ENCODE assay signal across 11 cellular contexts in genomic region chr5:67983251-67983941, GRCh38.
A peak's percentile ranks its signal among the peaks of the same experiment; 100 is the strongest.
DNase-seq lines count a peak whose midpoint lies in the region; ATAC-seq, FAIRE-seq and TF ChIP-seq lines count a peak whose summit lies in the region.
"Had no signal": no experiment of that assay in that cellular context is flagged by ENCODE, and none has a peak within 500 bp of the region (broad histone marks: within the 10 kb centered on the region; RNA-seq: fewer than 3 reads in every experiment).

No MANE protein-coding gene starts in this region.

- H3K4me1 Mint-ChIP-seq in activated B cell treated with CpG ODN at 0.5 μM for 24 hours, result peaks cover 7% of the 10 kb centered on the region
- H3K4me1 Mint-ChIP-seq in T-helper 2 cell treated with Interferon-gamma antibody and Interleukin-4, amounts not matched to agents 5 μg/mL and 100 μg/mL, for 36 hours (ENCODE audit: low read depth), result no peaks in the 10 kb centered on the region

- H3K36me3 ChIP-seq in hepatocyte (replicated peaks; ENCODE audit: insufficient read depth, low read depth), result no peaks in the 10 kb centered on the region
- H3K36me3 ChIP-seq: adrenal gland had no signal

- no peaks in the 10 kb centered on the region for H3K9me2 ChIP-seq in hepatocyte (replicated peaks; ENCODE audit: insufficient read depth)

- no peak overlapping the region for H2AFZ ChIP-seq in hepatocyte

- ATAC-seq in HG02884 (IDR thresholded peaks at IDR 0.05; ENCODE audit: unreplicated experiment), result peak; percentile 85
- peak; percentile 40 for ATAC-seq in activated B cell treated with CpG ODN at 0.5 μM for 24 hours (ENCODE audit: low read depth)
- ATAC-seq: CD8-positive, alpha-beta T cell had no signal

- H3K79me2 ChIP-seq in hepatocyte, result no peaks in the 10 kb centered on the region

- H3K4me3 Mint-ChIP-seq in activated B cell treated with CpG ODN at 0.5 μM for 24 hours, result no peak overlapping the region
- no peak overlapping the region for H3K4me3 Mint-ChIP-seq in T-helper 2 cell treated with Interferon-gamma antibody and Interleukin-4, amounts not matched to agents 5 μg/mL and 100 μg/mL, for 36 hours
- H3K4me3 Mint-ChIP-seq: CD8-positive, alpha-beta T cell had no signal

- WGBS in hepatocyte (ENCODE audit: low lambda C conversion rate, missing lambda C conversion rate), result 83% methylated on average over 4 of the region's 4 CpGs

- H3K4me1 ChIP-seq in hepatocyte (ENCODE audit: insufficient read depth), result peaks cover 17% of the 10 kb centered on the region
- H3K4me1 ChIP-seq: adrenal gland had no signal

- no peak overlapping the region for H3K4me3 ChIP-seq in AG04449 (ENCODE audit: low read depth, low read length)
- H3K4me3 ChIP-seq in hepatocyte, result no peak overlapping the region
- H3K4me3 ChIP-seq: adrenal gland had no signal

- no peak overlapping the region for H3K27ac Mint-ChIP-seq in activated B cell treated with CpG ODN at 0.5 μM for 24 hours
- no peak overlapping the region for H3K27ac Mint-ChIP-seq in T-helper 2 cell treated with Interferon-gamma antibody and Interleukin-4, amounts not matched to agents 5 μg/mL and 100 μg/mL, for 36 hours
- H3K27ac Mint-ChIP-seq: CD8-positive, alpha-beta T cell had no signal

- FAIRE-seq in HTR-8/SVneo (lab: Jason Lieb, UNC), result no peak

- POLR2A ChIA-PET in AG04449 (lab: Yijun Ruan, JAX) (no interaction called here), activated B cell treated with CpG ODN at 0.5 μM for 24 hours (lab: Charles Lee) (no interaction called here)

- no peaks in the 10 kb centered on the region for H3K9me3 Mint-ChIP-seq in activated B cell treated with CpG ODN at 0.5 μM for 24 hours
- H3K9me3 Mint-ChIP-seq in T-helper 2 cell treated with Interferon-gamma antibody and Interleukin-4, amounts not matched to agents 5 μg/mL and 100 μg/mL, for 36 hours, result no peaks in the 10 kb centered on the region
- H3K9me3 Mint-ChIP-seq: CD8-positive, alpha-beta T cell had no signal

- DNase-seq in AG04449 (ENCODE audit: low read depth, low spot score) (peak; percentile 59), activated B cell treated with CpG ODN at 0.5 μM for 24 hours (no peak), hepatocyte (ENCODE audit: low spot score) (peak; percentile 60), HTR-8/SVneo (ENCODE audit: insufficient read length, low spot score) (no peak)
- DNase-seq in stimulated activated CD4-positive, alpha-beta T cell treated with anti-CD3 and anti-CD28 coated beads, Interleukin-4, amount 100 ng/mL, for 1 hour, result no peak
- no peak for DNase-seq in T-helper 2 cell treated with Interferon-gamma antibody and Interleukin-4, amounts not matched to agents 5 μg/mL and 100 μg/mL, for 36 hours (ENCODE audit: low spot score)
- DNase-seq in activated CD8-positive, alpha-beta memory T cell treated with anti-CD3 and anti-CD28 coated beads, Interleukin-2, amount 50 U/mL, for 4 hours, result no peak
- DNase-seq: adrenal gland; CD8-positive, alpha-beta T cell; NCI-H1417 had no signal

- H4K20me1 ChIP-seq in hepatocyte (ENCODE audit: insufficient read depth, poor library complexity, severe bottlenecking), result no peaks in the 10 kb centered on the region

- intact Hi-C loops in activated B cell treated with CpG ODN at 0.5 μM for 24 hours (cut with micrococcal nuclease), result no loop called here

- no peak overlapping the region for H3K4me2 ChIP-seq in hepatocyte

- TF ChIP-seq CTCF in AG04449 (IDR thresholded peaks at IDR 0.05; ENCODE audit: insufficient read depth, low read length, missing control alignments) (no peak), activated B cell treated with CpG ODN at 0.5 μM for 24 hours (IDR thresholded peaks at IDR 0.05) (no peak), hepatocyte (IDR thresholded peaks at IDR 0.05; ENCODE audit: poor library complexity) (no peak)

- no peaks in the 10 kb centered on the region for H3K36me3 Mint-ChIP-seq in activated B cell treated with CpG ODN at 0.5 μM for 24 hours (ENCODE audit: low read depth)
- no peaks in the 10 kb centered on the region for H3K36me3 Mint-ChIP-seq in T-helper 2 cell treated with Interferon-gamma antibody and Interleukin-4, amounts not matched to agents 5 μg/mL and 100 μg/mL, for 36 hours (ENCODE audit: low read depth)
- H3K36me3 Mint-ChIP-seq: CD8-positive, alpha-beta T cell had no signal

- CTCF ChIA-PET in AG04449 (lab: Yijun Ruan, JAX) (no interaction called here), activated B cell treated with CpG ODN at 0.5 μM for 24 hours (lab: Charles Lee) (no interaction called here)

- H3K27ac ChIP-seq in hepatocyte, result peak overlapping the region; percentile 65
- H3K27ac ChIP-seq: adrenal gland had no signal

- H3K27me3 ChIP-seq in hepatocyte, result no peaks in the 10 kb centered on the region
- H3K27me3 ChIP-seq: adrenal gland had no signal

- H3K27me3 Mint-ChIP-seq in activated B cell treated with CpG ODN at 0.5 μM for 24 hours, result peaks cover 2% of the 10 kb centered on the region
- H3K27me3 Mint-ChIP-seq in T-helper 2 cell treated with Interferon-gamma antibody and Interleukin-4, amounts not matched to agents 5 μg/mL and 100 μg/mL, for 36 hours (ENCODE audit: low read depth), result no peaks in the 10 kb centered on the region

- H3K9me3 ChIP-seq in hepatocyte (ENCODE audit: low read depth), result no peaks in the 10 kb centered on the region
- H3K9me3 ChIP-seq: adrenal gland had no signal

Comparison
In these comparisons a context has a peak if more than half of its experiments do, and no peak if none do; other contexts are left out.
1. DNase-seq: peak in AG04449 (single experiment) and hepatocyte (single experiment); none in activated B cell treated with CpG ODN at 0.5 μM for 24 hours (single experiment), stimulated activated CD4-positive, alpha-beta T cell treated with anti-CD3 and anti-CD28 coated beads, Interleukin-4, amount 100 ng/mL, for 1 hour (single experiment), T-helper 2 cell treated with Interferon-gamma antibody and Interleukin-4, amounts not matched to agents 5 μg/mL and 100 μg/mL, for 36 hours (single experiment), HTR-8/SVneo (single experiment) and activated CD8-positive, alpha-beta memory T cell treated with anti-CD3 and anti-CD28 coated beads, Interleukin-2, amount 50 U/mL, for 4 hours (single experiment).